8 cellular contexts compared by ENCODE assay signal in the genomic region with DNA sequence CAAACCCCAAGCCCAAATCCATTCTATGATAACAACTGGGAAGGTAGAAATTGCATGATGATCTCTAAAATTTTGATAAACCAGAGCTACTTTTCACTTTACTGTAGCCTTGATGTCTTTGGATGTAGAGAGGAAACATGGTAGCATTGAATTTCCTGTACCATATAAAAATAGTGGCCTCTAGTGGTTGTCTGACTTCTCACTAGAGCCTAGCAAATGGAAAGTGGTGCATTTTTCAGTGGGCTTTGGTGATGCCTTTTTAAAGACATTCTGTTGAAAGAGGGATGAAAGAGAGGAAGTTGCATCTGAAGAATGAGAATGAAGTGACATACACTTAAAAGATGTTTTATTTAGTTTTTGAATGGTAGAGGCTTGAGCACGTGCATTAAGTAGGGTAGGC.
A peak's percentile ranks its signal among the peaks of the same experiment; 100 is the strongest.
DNase-seq lines count a peak whose midpoint lies in the region; ATAC-seq, FAIRE-seq and TF ChIP-seq lines count a peak whose summit lies in the region.
"Had no signal": no experiment of that assay in that cellular context is flagged by ENCODE, and none has a peak within 500 bp of the region (broad histone marks: within the 10 kb centered on the region; RNA-seq: fewer than 3 reads in every experiment).

No MANE protein-coding gene starts in this region.

- no peak overlapping the region for H3K9ac ChIP-seq in GM12878 (ENCODE audit: control insufficient read depth, insufficient read depth, low read length)
- no peak overlapping the region for H3K9ac ChIP-seq in neural cell (ENCODE audit: low read length)

- H4K20me1 ChIP-seq in GM12878 (ENCODE audit: control insufficient read depth, insufficient read depth) (no peaks in the 10 kb centered on the region), neural cell (ENCODE audit: insufficient read depth) (no peaks in the 10 kb centered on the region)

- POLR2A ChIA-PET in GM12878 (lab: Charles Lee) = no interaction called here

- no peak overlapping the region for H3K4me2 ChIP-seq in GM12878 (ENCODE audit: control insufficient read depth, insufficient read depth)
- H3K4me2 ChIP-seq in neural cell (ENCODE audit: low read length) = no peak overlapping the region

- H2AFZ ChIP-seq in GM12878 (ENCODE audit: control insufficient read depth, low read depth, low read length) (no peak overlapping the region), neural cell (ENCODE audit: low read depth, low read length) (no peak overlapping the region)

- H3K9me3 ChIP-seq in GM12878 (replicated peaks; ENCODE audit: control insufficient read depth, insufficient read depth, low read length) = no peaks in the 10 kb centered on the region
- no peaks in the 10 kb centered on the region for H3K9me3 ChIP-seq in neural cell (ENCODE audit: low read length)

- no peaks in the 10 kb centered on the region for H3K36me3 ChIP-seq in GM12878 (ENCODE audit: control insufficient read depth in 2 of 2, insufficient read depth in 2 of 2, low read length in 1 of 2)
- H3K36me3 ChIP-seq in neural cell (ENCODE audit: insufficient read depth, low read length) = no peaks in the 10 kb centered on the region

- no peaks in the 10 kb centered on the region for H3K9me2 ChIP-seq in neural cell (ENCODE audit: insufficient read depth, low read length)

- RAD21 ChIA-PET in GM12878 (lab: Charles Lee; ENCODE audit: unreplicated experiment) = no interaction called here

- intact Hi-C loops in GM12878 (cut with micrococcal nuclease; ENCODE audit: unreplicated experiment) = no loop called here

- H3K79me2 ChIP-seq in GM12878 (ENCODE audit: control insufficient read depth, insufficient read depth, low read length) = no peaks in the 10 kb centered on the region
- H3K79me2 ChIP-seq in neural cell (replicated peaks; ENCODE audit: insufficient read depth, low read length) = no peaks in the 10 kb centered on the region

- no peak overlapping the region for H3K4me3 ChIP-seq in GM12878
- no peak overlapping the region for H3K4me3 ChIP-seq in neural cell (ENCODE audit: low read length)

- H3F3A ChIP-seq in neural cell (ENCODE audit: insufficient read depth, low read length, poor library complexity, severe bottlenecking) = no peaks in the 10 kb centered on the region

- H3K27me3 ChIP-seq in GM12878 (replicated peaks in 1 of 2; ENCODE audit: control insufficient read depth in 2 of 2, insufficient read depth in 2 of 2, low read length in 1 of 2) (no peaks in the 10 kb centered on the region), neural cell (ENCODE audit: insufficient read depth, low read depth, low read length) (no peaks in the 10 kb centered on the region)

- ATAC-seq in GM12878 (peak; percentile 72), HG02642 (IDR thresholded peaks at IDR 0.05; ENCODE audit: poor library complexity, unreplicated experiment) (no peak)

- CTCF ChIA-PET in GM12878 (lab: Yijun Ruan, JAX) = interaction anchor here (1.8 kb wide), 1 partner anchor 315 kb away, joined by 4 read pairs; no protein-coding TSS in a partner anchor

- no peaks in the 10 kb centered on the region for H3K4me1 ChIP-seq in GM12878 (ENCODE audit: control insufficient read depth, insufficient read depth, low read length)

- DNase-seq in KBM-7 = peak; percentile 8
- no peak for DNase-seq in GM12878 (ENCODE audit: low read depth, low spot score)
- no peak for DNase-seq in islet precursor cell
- DNase-seq in DMS79 treated with DMSO at 0.1 percent for 48 hours (lab: John Stamatoyannopoulos, UW) = no peak
- DNase-seq: activated CD4-positive, CD25-positive, alpha-beta regulatory T cell treated with anti-CD3 and anti-CD28 coated beads, Interleukin-2, amount 50 U/mL, for 72 hours had no signal

- SMC1A ChIA-PET in GM12878 (lab: Charles Lee; ENCODE audit: uncharacterized antibody, unreplicated experiment) = interaction anchor here (0.9 kb wide), 1 partner anchor 36 kb away, joined by 3 read pairs; no protein-coding TSS in a partner anchor

- TF ChIP-seq EP300 in GM12878 (IDR thresholded peaks at IDR 0.05; ENCODE audit: borderline replicate concordance in 1 of 2, control insufficient read depth in 1 of 2, low read depth in 2 of 2, low read length in 2 of 2) (no peak), neural cell (conservative IDR thresholded peaks at IDR 0.05; ENCODE audit: poor library complexity, severe bottlenecking) (no peak)

- no peak for FAIRE-seq in GM12878 (lab: Jason Lieb, UNC)

- in situ Hi-C loops in KBM-7 (cut with MboI; ENCODE audit: low pct_unique_long_range_greater_than_20kb, low sequenced_read_pairs) = no loop called here
- in situ Hi-C loops in GM12878 (cut with MboI) = no loop called here

- peak; percentile 28; the same call in 1 of the 2 replicates for TF ChIP-seq RAD21 in GM12878 (IDR thresholded peaks at IDR 0.05; ENCODE audit: insufficient read depth, low read depth, low read length)
- peak; percentile 43 for TF ChIP-seq RAD21 in neural cell (conservative IDR thresholded peaks at IDR 0.05)

- 0% methylated on average over 1 of the region's 1 CpG for WGBS in GM12878 (ENCODE audit: insufficient coverage, insufficient replicate concordance, low lambda C conversion rate, missing lambda C conversion rate)

- TF ChIP-seq CTCF in GM12874 (IDR thresholded peaks at IDR 0.05; ENCODE audit: insufficient read depth, low read depth, low read length) = peak; percentile 33; the same call in 1 of the 2 replicates
- peak; percentile 24 to 40 (median 35); a peak in 3 of 6 replicates for TF ChIP-seq CTCF in GM12878 (IDR thresholded peaks at IDR 0.05 in 2 of 3, conservative IDR thresholded peaks at IDR 0.05 in 1 of 3; ENCODE audit: control insufficient read depth in 2 of 3, extremely low read depth in 1 of 3, insufficient read depth in 1 of 3, low read depth in 3 of 3, low read length in 3 of 3)
- TF ChIP-seq CTCF in neural cell (IDR thresholded peaks at IDR 0.05; ENCODE audit: poor library complexity, severe bottlenecking) = peak; percentile 48

- BruUV-seq in GM12878 (replicated peaks; lab: Mats Ljungman, UMichigan) = no TSS peak

- TF ChIP-seq POLR2A in GM12878 (IDR thresholded peaks at IDR 0.05; ENCODE audit: low read depth, low read length) = no peak

- no peak overlapping the region for H3K27ac ChIP-seq in GM12878 (ENCODE audit: control insufficient read depth, insufficient read depth)
- no peak overlapping the region for H3K27ac ChIP-seq in neural cell (ENCODE audit: low read length)

TF ChIP-seq in GM12878, 131 proteins besides CTCF, POLR2A, EP300 and RAD21 (continues in another document):
- TF ChIP-seq BCL11A (IDR thresholded peaks at IDR 0.05; ENCODE audit: low read depth, low read length) (no peak), CHD4 (IDR thresholded peaks at IDR 0.05) (no peak)
- TF ChIP-seq, protein P1, sequence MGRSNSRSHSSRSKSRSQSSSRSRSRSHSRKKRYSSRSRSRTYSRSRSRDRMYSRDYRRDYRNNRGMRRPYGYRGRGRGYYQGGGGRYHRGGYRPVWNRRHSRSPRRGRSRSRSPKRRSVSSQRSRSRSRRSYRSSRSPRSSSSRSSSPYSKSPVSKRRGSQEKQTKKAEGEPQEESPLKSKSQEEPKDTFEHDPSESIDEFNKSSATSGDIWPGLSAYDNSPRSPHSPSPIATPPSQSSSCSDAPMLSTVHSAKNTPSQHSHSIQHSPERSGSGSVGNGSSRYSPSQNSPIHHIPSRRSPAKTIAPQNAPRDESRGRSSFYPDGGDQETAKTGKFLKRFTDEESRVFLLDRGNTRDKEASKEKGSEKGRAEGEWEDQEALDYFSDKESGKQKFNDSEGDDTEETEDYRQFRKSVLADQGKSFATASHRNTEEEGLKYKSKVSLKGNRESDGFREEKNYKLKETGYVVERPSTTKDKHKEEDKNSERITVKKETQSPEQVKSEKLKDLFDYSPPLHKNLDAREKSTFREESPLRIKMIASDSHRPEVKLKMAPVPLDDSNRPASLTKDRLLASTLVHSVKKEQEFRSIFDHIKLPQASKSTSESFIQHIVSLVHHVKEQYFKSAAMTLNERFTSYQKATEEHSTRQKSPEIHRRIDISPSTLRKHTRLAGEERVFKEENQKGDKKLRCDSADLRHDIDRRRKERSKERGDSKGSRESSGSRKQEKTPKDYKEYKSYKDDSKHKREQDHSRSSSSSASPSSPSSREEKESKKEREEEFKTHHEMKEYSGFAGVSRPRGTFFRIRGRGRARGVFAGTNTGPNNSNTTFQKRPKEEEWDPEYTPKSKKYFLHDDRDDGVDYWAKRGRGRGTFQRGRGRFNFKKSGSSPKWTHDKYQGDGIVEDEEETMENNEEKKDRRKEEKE (IDR thresholded peaks at IDR 0.05) = no peak

TF ChIP-seq in neural cell, 6 proteins besides CTCF, POLR2A, EP300 and RAD21:
- no peak for TF ChIP-seq EZH2 (IDR thresholded peaks at IDR 0.05; ENCODE audit: borderline replicate concordance, insufficient read depth, low read length, poor library complexity, severe bottlenecking)
- TF ChIP-seq, protein P2, sequence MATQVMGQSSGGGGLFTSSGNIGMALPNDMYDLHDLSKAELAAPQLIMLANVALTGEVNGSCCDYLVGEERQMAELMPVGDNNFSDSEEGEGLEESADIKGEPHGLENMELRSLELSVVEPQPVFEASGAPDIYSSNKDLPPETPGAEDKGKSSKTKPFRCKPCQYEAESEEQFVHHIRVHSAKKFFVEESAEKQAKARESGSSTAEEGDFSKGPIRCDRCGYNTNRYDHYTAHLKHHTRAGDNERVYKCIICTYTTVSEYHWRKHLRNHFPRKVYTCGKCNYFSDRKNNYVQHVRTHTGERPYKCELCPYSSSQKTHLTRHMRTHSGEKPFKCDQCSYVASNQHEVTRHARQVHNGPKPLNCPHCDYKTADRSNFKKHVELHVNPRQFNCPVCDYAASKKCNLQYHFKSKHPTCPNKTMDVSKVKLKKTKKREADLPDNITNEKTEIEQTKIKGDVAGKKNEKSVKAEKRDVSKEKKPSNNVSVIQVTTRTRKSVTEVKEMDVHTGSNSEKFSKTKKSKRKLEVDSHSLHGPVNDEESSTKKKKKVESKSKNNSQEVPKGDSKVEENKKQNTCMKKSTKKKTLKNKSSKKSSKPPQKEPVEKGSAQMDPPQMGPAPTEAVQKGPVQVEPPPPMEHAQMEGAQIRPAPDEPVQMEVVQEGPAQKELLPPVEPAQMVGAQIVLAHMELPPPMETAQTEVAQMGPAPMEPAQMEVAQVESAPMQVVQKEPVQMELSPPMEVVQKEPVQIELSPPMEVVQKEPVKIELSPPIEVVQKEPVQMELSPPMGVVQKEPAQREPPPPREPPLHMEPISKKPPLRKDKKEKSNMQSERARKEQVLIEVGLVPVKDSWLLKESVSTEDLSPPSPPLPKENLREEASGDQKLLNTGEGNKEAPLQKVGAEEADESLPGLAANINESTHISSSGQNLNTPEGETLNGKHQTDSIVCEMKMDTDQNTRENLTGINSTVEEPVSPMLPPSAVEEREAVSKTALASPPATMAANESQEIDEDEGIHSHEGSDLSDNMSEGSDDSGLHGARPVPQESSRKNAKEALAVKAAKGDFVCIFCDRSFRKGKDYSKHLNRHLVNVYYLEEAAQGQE (IDR thresholded peaks at IDR 0.05; ENCODE audit: borderline replicate concordance) = no peak
- no peak for TF ChIP-seq MXI1 (conservative IDR thresholded peaks at IDR 0.05; ENCODE audit: poor library complexity, severe bottlenecking)
- peak; percentile 34 for TF ChIP-seq SMC3 (conservative IDR thresholded peaks at IDR 0.05; ENCODE audit: poor library complexity)
- no peak for TF ChIP-seq TAF1 (IDR thresholded peaks at IDR 0.05; ENCODE audit: low read depth)
- TF ChIP-seq POLR2AphosphoS5 (IDR thresholded peaks at IDR 0.05) = no peak
